Comparison of ENCODE assay signal across 8 cellular contexts in the genomic region with DNA sequence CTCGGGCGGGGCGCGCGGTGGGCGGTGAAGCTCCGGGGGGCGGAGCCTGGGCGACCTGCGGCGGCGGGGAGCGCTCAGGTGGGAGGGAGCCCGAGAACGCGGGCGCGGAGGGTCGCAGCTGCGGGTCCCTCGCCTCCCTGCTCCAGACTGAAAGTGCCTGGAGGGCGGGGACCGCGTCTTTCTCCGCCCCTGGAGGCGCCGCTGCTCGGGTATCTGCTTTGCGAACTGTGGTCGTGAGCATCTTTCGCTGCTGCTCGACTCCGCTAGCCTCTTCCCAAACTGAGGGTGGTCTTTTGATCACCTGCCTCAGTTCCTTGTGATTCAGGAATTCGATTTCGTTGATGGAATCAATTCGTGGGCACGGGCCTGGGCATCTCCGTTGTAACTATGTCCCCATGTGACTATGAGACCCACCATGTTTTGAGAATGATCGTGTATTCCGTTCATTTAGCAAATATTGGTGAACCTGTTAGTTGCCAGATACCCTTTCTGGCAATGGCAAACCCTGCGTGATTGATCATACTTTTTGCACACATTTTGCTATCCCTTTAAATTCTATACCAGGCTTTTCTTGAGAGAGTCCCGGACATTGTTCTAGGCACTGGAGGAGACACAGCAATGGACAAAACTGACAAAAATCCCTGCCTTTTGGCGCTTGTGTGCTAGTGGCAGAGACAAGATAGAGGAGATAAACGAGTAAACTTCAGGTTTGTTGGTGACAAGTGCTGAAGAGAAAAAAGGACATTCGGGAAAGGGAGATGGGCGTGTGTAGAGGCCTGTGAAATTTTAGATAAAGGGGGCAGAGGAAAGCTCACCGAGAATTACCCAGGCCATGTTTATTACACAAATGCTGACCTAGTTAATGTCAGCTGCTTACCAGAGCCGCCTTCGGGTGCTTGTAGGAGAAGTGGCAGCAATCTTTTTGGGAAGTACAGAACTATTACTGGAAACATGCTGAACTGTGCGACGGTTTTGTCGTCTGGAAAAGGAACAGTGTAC. TPM values are rescaled to one million over a fixed set of nuclear protein-coding genes. Genes with fewer than 3 reads are reported as not detected.
DNase-seq lines count a peak whose midpoint lies in the region; ATAC-seq and TF ChIP-seq lines count a peak whose summit lies in the region.

No MANE protein-coding gene starts in this region.

- H3K4me3 Mint-ChIP-seq in WTC11, result peak overlapping the region; percentile 92
- peak overlapping the region; percentile 90 for H3K4me3 Mint-ChIP-seq in central memory CD8-positive, alpha-beta T cell

- DNase-seq in NCI-H2081 (lab: John Stamatoyannopoulos, UW), result peak; percentile 60 to 69
- DNase-seq in NCI-H2081 treated with DMSO at 0.1 percent for 48 hours (lab: John Stamatoyannopoulos, UW), result no peak
- peak; percentile 71 for DNase-seq in NCI-H146 (lab: John Stamatoyannopoulos, UW)
- peak; percentile 84 for DNase-seq in WTC11 (ENCODE audit: low spot score)
- peak in 1 of 2 donors; percentile 70 for DNase-seq in central memory CD8-positive, alpha-beta T cell (ENCODE audit: low spot score in 2 of 2)
- DNase-seq in kidney glomerular epithelial cell (lab: John Stamatoyannopoulos, UW), result peak; percentile 34
- peak; percentile 67 to 76 for DNase-seq in stimulated activated CD4-positive, alpha-beta T cell treated with anti-CD3 and anti-CD28 coated beads, Interleukin-1b, Interleukin-23, amount 100 ng/mL, for 4 hours (ENCODE audit: low read depth in 2 of 2)

- POLR2A ChIA-PET in WTC11 (lab: Charles Lee), result interaction anchor here (0.6 kb wide), 1 partner anchor 12 kb away, joined by 6 read pairs; no protein-coding TSS in a partner anchor

- ATAC-seq in HG02840 (IDR thresholded peaks at IDR 0.05; ENCODE audit: low FRiP score, unreplicated experiment), result peak; percentile 67
- peak; percentile 55 for ATAC-seq in WTC11
- ATAC-seq in central memory CD8-positive, alpha-beta T cell (replicated peaks; ENCODE audit: extremely low read depth, poor library complexity, severe bottlenecking), result no peak

- H3K9me3 Mint-ChIP-seq in WTC11, result no peaks in the 10 kb centered on the region
- no peaks in the 10 kb centered on the region for H3K9me3 Mint-ChIP-seq in central memory CD8-positive, alpha-beta T cell

- no peak for TF ChIP-seq CTCF in WTC11 (IDR thresholded peaks at IDR 0.05)

- CTCF ChIA-PET in WTC11 (lab: Charles Lee), result interaction anchor here (0.6 to 1.0 kb wide), 2 partner anchors 45 to 205 kb away, joined by 3 read pairs; no protein-coding TSS in a partner anchor

- H3K36me3 Mint-ChIP-seq in WTC11, result peaks cover 44% of the 10 kb centered on the region
- peaks cover 29% of the 10 kb centered on the region for H3K36me3 Mint-ChIP-seq in central memory CD8-positive, alpha-beta T cell (ENCODE audit: insufficient read depth)

- H3K4me1 Mint-ChIP-seq in WTC11, result peaks cover 43% of the 10 kb centered on the region
- H3K4me1 Mint-ChIP-seq in central memory CD8-positive, alpha-beta T cell, result peaks cover 64% of the 10 kb centered on the region

- peak overlapping the region; percentile 95 for H3K27ac Mint-ChIP-seq in WTC11
- peak overlapping the region; percentile 72 for H3K27ac Mint-ChIP-seq in central memory CD8-positive, alpha-beta T cell (ENCODE audit: low read depth)

- H3K27me3 Mint-ChIP-seq in WTC11 (ENCODE audit: low read depth), result no peaks in the 10 kb centered on the region
- H3K27me3 Mint-ChIP-seq in central memory CD8-positive, alpha-beta T cell, result no peaks in the 10 kb centered on the region

TF ChIP-seq in WTC11, 78 proteins besides CTCF, POLR2A, EP300 and RAD21 (continues in another document):
- TF ChIP-seq CREB1 (CRISPR knock-in tag; IDR thresholded peaks at IDR 0.05), result no peak
- TF ChIP-seq FOXP1 (CRISPR knock-in tag; IDR thresholded peaks at IDR 0.05; ENCODE audit: borderline replicate concordance), result no peak; the same call in 1 of the 2 replicates
- TF ChIP-seq, protein P1, sequence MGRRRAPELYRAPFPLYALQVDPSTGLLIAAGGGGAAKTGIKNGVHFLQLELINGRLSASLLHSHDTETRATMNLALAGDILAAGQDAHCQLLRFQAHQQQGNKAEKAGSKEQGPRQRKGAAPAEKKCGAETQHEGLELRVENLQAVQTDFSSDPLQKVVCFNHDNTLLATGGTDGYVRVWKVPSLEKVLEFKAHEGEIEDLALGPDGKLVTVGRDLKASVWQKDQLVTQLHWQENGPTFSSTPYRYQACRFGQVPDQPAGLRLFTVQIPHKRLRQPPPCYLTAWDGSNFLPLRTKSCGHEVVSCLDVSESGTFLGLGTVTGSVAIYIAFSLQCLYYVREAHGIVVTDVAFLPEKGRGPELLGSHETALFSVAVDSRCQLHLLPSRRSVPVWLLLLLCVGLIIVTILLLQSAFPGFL (CRISPR knock-in tag; IDR thresholded peaks at IDR 0.05; ENCODE audit: borderline replicate concordance), result no peak
- TF ChIP-seq, protein P2, sequence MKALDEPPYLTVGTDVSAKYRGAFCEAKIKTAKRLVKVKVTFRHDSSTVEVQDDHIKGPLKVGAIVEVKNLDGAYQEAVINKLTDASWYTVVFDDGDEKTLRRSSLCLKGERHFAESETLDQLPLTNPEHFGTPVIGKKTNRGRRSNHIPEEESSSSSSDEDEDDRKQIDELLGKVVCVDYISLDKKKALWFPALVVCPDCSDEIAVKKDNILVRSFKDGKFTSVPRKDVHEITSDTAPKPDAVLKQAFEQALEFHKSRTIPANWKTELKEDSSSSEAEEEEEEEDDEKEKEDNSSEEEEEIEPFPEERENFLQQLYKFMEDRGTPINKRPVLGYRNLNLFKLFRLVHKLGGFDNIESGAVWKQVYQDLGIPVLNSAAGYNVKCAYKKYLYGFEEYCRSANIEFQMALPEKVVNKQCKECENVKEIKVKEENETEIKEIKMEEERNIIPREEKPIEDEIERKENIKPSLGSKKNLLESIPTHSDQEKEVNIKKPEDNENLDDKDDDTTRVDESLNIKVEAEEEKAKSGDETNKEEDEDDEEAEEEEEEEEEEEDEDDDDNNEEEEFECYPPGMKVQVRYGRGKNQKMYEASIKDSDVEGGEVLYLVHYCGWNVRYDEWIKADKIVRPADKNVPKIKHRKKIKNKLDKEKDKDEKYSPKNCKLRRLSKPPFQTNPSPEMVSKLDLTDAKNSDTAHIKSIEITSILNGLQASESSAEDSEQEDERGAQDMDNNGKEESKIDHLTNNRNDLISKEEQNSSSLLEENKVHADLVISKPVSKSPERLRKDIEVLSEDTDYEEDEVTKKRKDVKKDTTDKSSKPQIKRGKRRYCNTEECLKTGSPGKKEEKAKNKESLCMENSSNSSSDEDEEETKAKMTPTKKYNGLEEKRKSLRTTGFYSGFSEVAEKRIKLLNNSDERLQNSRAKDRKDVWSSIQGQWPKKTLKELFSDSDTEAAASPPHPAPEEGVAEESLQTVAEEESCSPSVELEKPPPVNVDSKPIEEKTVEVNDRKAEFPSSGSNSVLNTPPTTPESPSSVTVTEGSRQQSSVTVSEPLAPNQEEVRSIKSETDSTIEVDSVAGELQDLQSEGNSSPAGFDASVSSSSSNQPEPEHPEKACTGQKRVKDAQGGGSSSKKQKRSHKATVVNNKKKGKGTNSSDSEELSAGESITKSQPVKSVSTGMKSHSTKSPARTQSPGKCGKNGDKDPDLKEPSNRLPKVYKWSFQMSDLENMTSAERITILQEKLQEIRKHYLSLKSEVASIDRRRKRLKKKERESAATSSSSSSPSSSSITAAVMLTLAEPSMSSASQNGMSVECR (CRISPR knock-in tag; IDR thresholded peaks at IDR 0.05; ENCODE audit: borderline replicate concordance), result no peak
- TF ChIP-seq ATF1 (CRISPR knock-in tag; IDR thresholded peaks at IDR 0.05), result no peak
- 0 out of 2 replicates have a peak, but pooled peaks have one; percentile 9 for TF ChIP-seq JUN (CRISPR knock-in tag; IDR thresholded peaks at IDR 0.05)
- TF ChIP-seq, protein P3, sequence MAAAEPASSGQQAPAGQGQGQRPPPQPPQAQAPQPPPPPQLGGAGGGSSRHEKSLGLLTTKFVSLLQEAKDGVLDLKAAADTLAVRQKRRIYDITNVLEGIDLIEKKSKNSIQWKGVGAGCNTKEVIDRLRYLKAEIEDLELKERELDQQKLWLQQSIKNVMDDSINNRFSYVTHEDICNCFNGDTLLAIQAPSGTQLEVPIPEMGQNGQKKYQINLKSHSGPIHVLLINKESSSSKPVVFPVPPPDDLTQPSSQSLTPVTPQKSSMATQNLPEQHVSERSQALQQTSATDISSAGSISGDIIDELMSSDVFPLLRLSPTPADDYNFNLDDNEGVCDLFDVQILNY (CRISPR knock-in tag; IDR thresholded peaks at IDR 0.05), result no peak
- TF ChIP-seq SP1 (CRISPR knock-in tag; conservative IDR thresholded peaks at IDR 0.05), result peak; percentile 32; the same call in 1 of the 2 replicates
- TF ChIP-seq SMAD4 (CRISPR knock-in tag; IDR thresholded peaks at IDR 0.05), result no peak
- TF ChIP-seq, protein P4, sequence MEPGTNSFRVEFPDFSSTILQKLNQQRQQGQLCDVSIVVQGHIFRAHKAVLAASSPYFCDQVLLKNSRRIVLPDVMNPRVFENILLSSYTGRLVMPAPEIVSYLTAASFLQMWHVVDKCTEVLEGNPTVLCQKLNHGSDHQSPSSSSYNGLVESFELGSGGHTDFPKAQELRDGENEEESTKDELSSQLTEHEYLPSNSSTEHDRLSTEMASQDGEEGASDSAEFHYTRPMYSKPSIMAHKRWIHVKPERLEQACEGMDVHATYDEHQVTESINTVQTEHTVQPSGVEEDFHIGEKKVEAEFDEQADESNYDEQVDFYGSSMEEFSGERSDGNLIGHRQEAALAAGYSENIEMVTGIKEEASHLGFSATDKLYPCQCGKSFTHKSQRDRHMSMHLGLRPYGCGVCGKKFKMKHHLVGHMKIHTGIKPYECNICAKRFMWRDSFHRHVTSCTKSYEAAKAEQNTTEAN (CRISPR knock-in tag; IDR thresholded peaks at IDR 0.05), result 0 out of 2 replicates have a peak, but pooled peaks have one; percentile 49
- TF ChIP-seq, protein P5, sequence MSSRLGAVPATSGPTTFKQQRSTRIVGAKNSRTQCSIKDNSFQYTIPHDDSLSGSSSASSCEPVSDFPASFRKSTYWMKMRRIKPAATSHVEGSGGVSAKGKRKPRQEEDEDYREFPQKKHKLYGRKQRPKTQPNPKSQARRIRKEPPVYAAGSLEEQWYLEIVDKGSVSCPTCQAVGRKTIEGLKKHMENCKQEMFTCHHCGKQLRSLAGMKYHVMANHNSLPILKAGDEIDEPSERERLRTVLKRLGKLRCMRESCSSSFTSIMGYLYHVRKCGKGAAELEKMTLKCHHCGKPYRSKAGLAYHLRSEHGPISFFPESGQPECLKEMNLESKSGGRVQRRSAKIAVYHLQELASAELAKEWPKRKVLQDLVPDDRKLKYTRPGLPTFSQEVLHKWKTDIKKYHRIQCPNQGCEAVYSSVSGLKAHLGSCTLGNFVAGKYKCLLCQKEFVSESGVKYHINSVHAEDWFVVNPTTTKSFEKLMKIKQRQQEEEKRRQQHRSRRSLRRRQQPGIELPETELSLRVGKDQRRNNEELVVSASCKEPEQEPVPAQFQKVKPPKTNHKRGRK (CRISPR knock-in tag; IDR thresholded peaks at IDR 0.05; ENCODE audit: borderline replicate concordance), result no peak
- no peak; the same call in 1 of the 2 replicates for TF ChIP-seq ELF4 (CRISPR knock-in tag; IDR thresholded peaks at IDR 0.05; ENCODE audit: low read depth)
- TF ChIP-seq MXD4 (CRISPR knock-in tag; IDR thresholded peaks at IDR 0.05; ENCODE audit: borderline replicate concordance), result no peak

RNA-seq across cellular contexts. Expression of a gene that starts 0.9 kb away (rescaled TPM):
- 67.4 to 74.4 TPM (median 68.8 TPM) in 3 replicates for total RNA-seq in WTC11 (2021)

RNA-seq across cellular contexts. Expression of a gene that starts 1.4 kb away (rescaled TPM):
- 40.6 to 42.9 TPM (median 42.4 TPM) in 3 replicates for total RNA-seq in WTC11 (2021)
